In genomic region chr13:72507394-72508199, GRCh38 we compare ENCODE assay signal across 15 cellular contexts.
DNase-seq lines count a peak whose midpoint lies in the region; ATAC-seq and TF ChIP-seq lines count a peak whose summit lies in the region.
"Had no signal": no experiment of that assay in that cellular context is flagged by ENCODE, and none has a peak within 500 bp of the region (broad histone marks: within the 10 kb centered on the region; RNA-seq: fewer than 3 reads in every experiment).

No MANE protein-coding gene starts in this region.

- H3K4me3 ChIP-seq in dorsolateral prefrontal cortex = peak overlapping the region in 54 of 59 donors; percentile 0 to 59 (median 34)
- H3K4me3 ChIP-seq: BLaER1 treated with 17β-estradiol and CSF1 and Interleukin-3, amounts not matched to agents 10 nM and 100 nM; body of pancreas had no signal

- no peak for TF ChIP-seq CTCF in dorsolateral prefrontal cortex (IDR thresholded peaks at IDR 0.05 in 54 of 56, conservative IDR thresholded peaks at IDR 0.05 in 2 of 56; ENCODE audit: low read depth in 1 of 56, partially characterized antibody in 56 of 56)

- DNase-seq in AG20443 (ENCODE audit: low spot score) = peak; percentile 12
- DNase-seq in NOMO-1 treated with dmso at 0.1 percent for 144 hours (lab: John Stamatoyannopoulos, UW; ENCODE audit: unreplicated experiment) = peak; percentile 32
- DNase-seq in dorsolateral prefrontal cortex = no peak
- peak; percentile 44 for DNase-seq in myocyte (ENCODE audit: low read depth)
- DNase-seq in Ammon's horn (ENCODE audit: low spot score) = no peak
- no peak for DNase-seq in nucleus accumbens (lab: John Stamatoyannopoulos, UW)
- DNase-seq: activated B cell treated with CpG ODN at 0.5 μM for 24 hours; activated T-cell treated with anti-CD3 and anti-CD28 coated beads, Interleukin-2, amount 50 U/mL, for 48 hours; left cardiac atrium; Right ventricle myocardium superior; substantia nigra had no signal

- ATAC-seq in GM19455 (IDR thresholded peaks at IDR 0.05; ENCODE audit: unreplicated experiment) (no peak), HG03565 (IDR thresholded peaks at IDR 0.05; ENCODE audit: unreplicated experiment) (no peak)
- ATAC-seq: body of pancreas had no signal

- no peak overlapping the region for H3K27ac ChIP-seq in dorsolateral prefrontal cortex
- H3K27ac ChIP-seq: BLaER1 treated with 17β-estradiol and CSF1 and Interleukin-3, amounts not matched to agents 10 nM and 100 nM; body of pancreas had no signal

- peaks cover 0 to 3% (median 0%) of the 10 kb centered on the region in 45 donors for H3K27me3 ChIP-seq in dorsolateral prefrontal cortex
- H3K27me3 ChIP-seq: BLaER1 treated with 17β-estradiol and CSF1 and Interleukin-3, amounts not matched to agents 10 nM and 100 nM; body of pancreas had no signal

- intact Hi-C loops in dorsolateral prefrontal cortex (cut with DNase I) = no loop called here

Comparison
In these comparisons a context has a peak if more than half of its experiments do, and no peak if none do; other contexts are left out.
1. DNase-seq: peak in AG20443 (single experiment), NOMO-1 treated with dmso at 0.1 percent for 144 hours (single experiment) and myocyte (single experiment); none in dorsolateral prefrontal cortex (0 of 10), Ammon's horn (single experiment) and nucleus accumbens (0 of 56).